ENCODE assay signal across 13 cellular contexts in the genomic region with DNA sequence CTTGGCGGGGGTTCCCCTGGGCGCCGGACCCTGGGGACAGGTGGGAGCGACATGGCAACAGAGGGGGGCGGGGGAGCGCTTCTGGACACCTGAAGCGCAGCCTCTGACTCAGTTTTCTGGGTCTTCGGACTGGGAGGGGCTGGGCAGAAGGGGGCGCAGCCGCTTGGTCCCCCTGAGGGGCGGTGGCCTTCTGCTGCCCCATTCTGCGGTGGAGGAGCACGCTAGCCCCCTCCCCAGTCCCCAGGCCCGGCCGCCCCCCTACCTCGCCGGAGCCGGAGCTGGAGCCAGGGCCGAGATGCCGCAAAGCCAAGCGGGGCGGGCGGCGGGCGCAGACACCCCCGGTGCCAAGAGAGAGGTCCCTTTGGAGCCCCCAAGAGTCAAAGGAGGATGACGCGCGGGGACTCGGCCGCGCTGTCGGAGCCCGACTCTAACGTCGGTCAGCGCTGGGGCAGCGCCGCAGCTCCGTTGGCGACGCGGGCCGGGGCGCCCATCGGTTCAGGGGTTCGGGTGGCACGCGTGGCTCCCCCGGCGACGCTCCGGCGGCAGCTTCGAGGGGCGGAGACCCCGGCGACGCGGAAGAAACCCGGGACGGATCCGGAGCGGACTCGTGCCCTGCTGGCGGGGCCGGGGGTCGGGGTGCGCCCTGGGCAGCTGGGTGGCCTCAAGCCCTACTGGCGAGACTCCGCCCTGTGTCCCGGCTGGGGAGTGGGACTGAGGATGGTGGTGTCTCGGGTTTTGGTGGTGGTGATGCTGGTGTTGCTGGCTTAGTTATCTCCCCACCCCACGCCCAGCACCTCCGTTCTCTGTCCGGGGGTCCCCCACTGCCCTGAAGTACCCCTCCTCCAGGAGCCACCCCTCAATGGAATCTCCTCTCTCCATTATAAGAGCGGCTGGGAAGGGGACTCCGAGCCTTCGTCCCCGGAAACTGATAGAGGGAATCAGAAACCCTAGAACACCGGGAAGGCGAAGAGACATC. TPM values are rescaled to one million over a fixed set of nuclear protein-coding genes. Genes with fewer than 3 reads are reported as not detected.
DNase-seq lines count a peak whose midpoint lies in the region; ATAC-seq, FAIRE-seq and TF ChIP-seq lines count a peak whose summit lies in the region.
"Had no signal": no experiment of that assay in that cellular context is flagged by ENCODE, and none has a peak within 500 bp of the region (broad histone marks: within the 10 kb centered on the region; RNA-seq: fewer than 3 reads in every experiment).

Gene NAT16, minus strand, starts transcription at position 514 of the 976 bp plus-strand sequence. CDS start 5,486 bp downstream, outside the sequence.

- H2AFZ ChIP-seq in endothelial cell of umbilical vein (ENCODE audit: low read depth, low read length) (no peak within 1 kb of the TSS), neuronal stem cell (ENCODE audit: low read length) (peak within 1 kb of the TSS; percentile 97)

- CTCF ChIA-PET in endothelial cell of umbilical vein (lab: Charles Lee): interaction anchor here (1.0 kb wide), 2 partner anchors 13 to 36 kb away, joined by 4 to 5 read pairs; no protein-coding TSS in a partner anchor

- H3K4me1 ChIP-seq in endothelial cell of umbilical vein (ENCODE audit: control insufficient read depth, extremely low read depth, insufficient read depth, low read length) (no peaks in the 10 kb centered on the region), neuronal stem cell (ENCODE audit: control insufficient read depth in 2 of 2, insufficient read depth in 1 of 2, low read depth in 1 of 2, low read length in 2 of 2) (peaks cover 0 to 4% of the 10 kb centered on the region in 2 donors)

- H2AK5ac ChIP-seq in neuronal stem cell (ENCODE audit: low read depth, low read length): peak within 1 kb of the TSS; percentile 81

- peak within 1 kb of the TSS; percentile 81 for H2BK120ac ChIP-seq in neuronal stem cell (ENCODE audit: low read depth, low read length)

- no peak for TF ChIP-seq CTCF in endothelial cell of umbilical vein (IDR thresholded peaks at IDR 0.05; ENCODE audit: extremely low read depth in 1 of 2, insufficient read depth in 1 of 2, low read depth in 1 of 2, low read length in 2 of 2)

- H3K9me1 ChIP-seq in endothelial cell of umbilical vein (replicated peaks; ENCODE audit: control insufficient read depth, extremely low read depth, insufficient read depth, low read length): no peaks in the 10 kb centered on the region

- H3K4me3 ChIP-seq in endothelial cell of umbilical vein (replicated peaks in 1 of 3; ENCODE audit: insufficient read depth in 1 of 3, low read depth in 1 of 3, low read length in 3 of 3) (no peak within 1 kb of the TSS), neuronal stem cell (ENCODE audit: low read length in 2 of 2) (peak within 1 kb of the TSS; percentile 53 to 78)

- no peak within 1 kb of the TSS for H4K91ac ChIP-seq in neuronal stem cell (ENCODE audit: low read depth, low read length, poor library complexity)

- WGBS in neuronal stem cell (ENCODE audit: extremely low coverage in 2 of 2, insufficient read length in 2 of 2, insufficient replicate concordance in 1 of 2), 2 donors: no CpG with 5 or more reads among the region's 82 CpGs

- no peak for TF ChIP-seq POLR2A in endothelial cell of umbilical vein (IDR thresholded peaks at IDR 0.05; ENCODE audit: low read depth, low read length)

- no peak for ATAC-seq in GM18502 (IDR thresholded peaks at IDR 0.05; ENCODE audit: poor library complexity, unreplicated experiment)
- ATAC-seq: activated CD8-positive, alpha-beta memory T cell treated with anti-CD3 and anti-CD28 coated beads, Interleukin-2, amount 10 ng/mL, durations not matched to agents 7 days and 5 days had no signal

- peak within 1 kb of the TSS; percentile 37 for H3K4ac ChIP-seq in neuronal stem cell (ENCODE audit: low read length)

- H3K27ac ChIP-seq in endothelial cell of umbilical vein (ENCODE audit: insufficient read depth, low read depth, low read length) (no peak within 1 kb of the TSS), neuronal stem cell (replicated peaks; ENCODE audit: low read length) (no peak within 1 kb of the TSS)
- H3K27ac ChIP-seq: neutrophil had no signal

- peak within 1 kb of the TSS; percentile 81 for H2BK12ac ChIP-seq in neuronal stem cell (ENCODE audit: low read length)

- H3K27me3 ChIP-seq in endothelial cell of umbilical vein (ENCODE audit: control insufficient read depth in 2 of 2, insufficient read depth in 2 of 2, low read length in 2 of 2) (peaks cover 39 to 50% of the 10 kb centered on the region in 2 experiments), neuronal stem cell (ENCODE audit: control insufficient read depth in 3 of 3, insufficient read depth in 3 of 3, low read depth in 1 of 3, low read length in 3 of 3) (peaks cover 9 to 42% (median 40%) of the 10 kb centered on the region in 3 experiments)

- H3K4me2 ChIP-seq in endothelial cell of umbilical vein (ENCODE audit: insufficient read depth, low read length) (no peak within 1 kb of the TSS), neuronal stem cell (ENCODE audit: insufficient read depth, low read length, poor library complexity, severe bottlenecking) (peak within 1 kb of the TSS; percentile 94)

- no peaks in the 10 kb centered on the region for H4K20me1 ChIP-seq in endothelial cell of umbilical vein (replicated peaks; ENCODE audit: control insufficient read depth, extremely low read depth, insufficient read depth, low read length)

- peak within 1 kb of the TSS; percentile 47 for H3K14ac ChIP-seq in neuronal stem cell (ENCODE audit: low read length)

- no peaks in the 10 kb centered on the region for H3K9me3 ChIP-seq in endothelial cell of umbilical vein (replicated peaks; ENCODE audit: control insufficient read depth, insufficient read depth, low read length)
- H3K9me3 ChIP-seq in neuronal stem cell (replicated peaks in 1 of 2; ENCODE audit: control insufficient read depth in 2 of 2, insufficient read depth in 1 of 2, low read depth in 1 of 2, low read length in 2 of 2): peaks cover 0 to 6% of the 10 kb centered on the region in 2 donors
- H3K9me3 ChIP-seq: neutrophil had no signal

- intact Hi-C loops in endothelial cell of umbilical vein (cut with micrococcal nuclease): loop anchor here (10.0 kb wide), 1 partner anchor 555 kb away; no protein-coding TSS in a partner anchor

- peak within 1 kb of the TSS; percentile 96 for H3K23ac ChIP-seq in neuronal stem cell (ENCODE audit: low read depth, low read length, poor library complexity)

- peak within 1 kb of the TSS; percentile 93 for H3K18ac ChIP-seq in neuronal stem cell (ENCODE audit: low read length)

- peaks cover 0 to 1% (median 0%) of the 10 kb centered on the region in 3 donors for H3K9me3 Mint-ChIP-seq in IgD-negative memory B cell

- DNase-seq in DMS79 (lab: John Stamatoyannopoulos, UW) (peak; percentile 24), endothelial cell of umbilical vein (ENCODE audit: low read depth, low spot score) (no peak), neuronal stem cell (ENCODE audit: low spot score) (no peak), NCI-H2107 (lab: John Stamatoyannopoulos, UW) (no peak), UCSD-AML1 (lab: John Stamatoyannopoulos, UW; ENCODE audit: unreplicated experiment) (no peak)
- DNase-seq: activated CD8-positive, alpha-beta memory T cell treated with anti-CD3 and anti-CD28 coated beads, Interleukin-2, amount 10 ng/mL, durations not matched to agents 7 days and 5 days; aorta; stimulated activated CD4-positive, alpha-beta T cell treated with anti-CD3 and anti-CD28 coated beads, Interleukin-15, amount 100 ng/mL, for 24 hours had no signal

- no peak within 1 kb of the TSS for H4K8ac ChIP-seq in neuronal stem cell (ENCODE audit: low read depth, low read length)

- no peaks in the 10 kb centered on the region for H3K79me2 ChIP-seq in endothelial cell of umbilical vein (ENCODE audit: control insufficient read depth, insufficient read depth, low read length)

- H3K36me3 Mint-ChIP-seq in IgD-negative memory B cell: peaks cover 3% of the 10 kb centered on the region
- H3K36me3 Mint-ChIP-seq: activated CD8-positive, alpha-beta memory T cell treated with anti-CD3 and anti-CD28 coated beads, Interleukin-2, amount 10 ng/mL, durations not matched to agents 7 days and 5 days had no signal

- POLR2A ChIA-PET in endothelial cell of umbilical vein (lab: Charles Lee): no interaction called here

- H3K9ac ChIP-seq in endothelial cell of umbilical vein (replicated peaks; ENCODE audit: extremely low read depth, insufficient read depth, low read length): no peak within 1 kb of the TSS
- H3K9ac ChIP-seq in neuronal stem cell (ENCODE audit: low read depth, low read length, poor library complexity): peak within 1 kb of the TSS; percentile 78

- peak within 1 kb of the TSS; percentile 96 for H2BK15ac ChIP-seq in neuronal stem cell (ENCODE audit: low read length)

- H3K36me3 ChIP-seq in endothelial cell of umbilical vein (ENCODE audit: control insufficient read depth in 2 of 2, extremely low read depth in 1 of 2, insufficient read depth in 2 of 2, low read length in 2 of 2) (no peaks in the 10 kb centered on the region), neuronal stem cell (replicated peaks in 1 of 2; ENCODE audit: control insufficient read depth in 2 of 2, insufficient read depth in 2 of 2, low read length in 2 of 2) (no peaks in the 10 kb centered on the region)
- H3K36me3 ChIP-seq: neutrophil had no signal

- peaks cover 53% of the 10 kb centered on the region for H3K27me3 Mint-ChIP-seq in IgD-negative memory B cell

- H3K27ac Mint-ChIP-seq in IgD-negative memory B cell: peak within 1 kb of the TSS in 1 of 3 donors; percentile 75
- H3K27ac Mint-ChIP-seq: activated CD8-positive, alpha-beta memory T cell treated with anti-CD3 and anti-CD28 coated beads, Interleukin-2, amount 10 ng/mL, durations not matched to agents 7 days and 5 days had no signal

- H3K4me1 Mint-ChIP-seq in IgD-negative memory B cell: peaks cover 0 to 6% (median 4%) of the 10 kb centered on the region in 3 donors

- dilution Hi-C loops in endothelial cell of umbilical vein (cut with MboI; ENCODE audit: extremely low pct_ligation_motif_present, low sequenced_read_pairs): no loop called here

- peak within 1 kb of the TSS in 3 of 4 donors; percentile 4 to 78 (median 66) for H3K4me3 Mint-ChIP-seq in IgD-negative memory B cell
- H3K4me3 Mint-ChIP-seq: activated CD8-positive, alpha-beta memory T cell treated with anti-CD3 and anti-CD28 coated beads, Interleukin-2, amount 10 ng/mL, durations not matched to agents 7 days and 5 days had no signal

- H3K79me1 ChIP-seq in neuronal stem cell (ENCODE audit: low read depth, low read length): no peaks in the 10 kb centered on the region

- peak within 1 kb of the TSS; percentile 4 for H2BK5ac ChIP-seq in neuronal stem cell (ENCODE audit: low read length)

- BruUV-seq in endothelial cell of umbilical vein (replicated peaks; lab: Mats Ljungman, UMichigan): no TSS peak

- no peak for FAIRE-seq in endothelial cell of umbilical vein (lab: Jason Lieb, UNC)

RNA-seq across cellular contexts. Expression of gene NAT16, which starts in this region (rescaled TPM):
- polyA plus RNA-seq in IgD-negative memory B cell: not detected
- total RNA-seq in endothelial cell of umbilical vein: not detected in 2 replicates
- polyA plus RNA-seq in endothelial cell of umbilical vein: not detected in 2 replicates
- polyA plus RNA-seq in endothelial cell of umbilical vein (2011; cell fraction: cytosol; rRNA removed): not detected in 2 replicates
- polyA plus RNA-seq in endothelial cell of umbilical vein (2011; cell fraction: nucleus; rRNA removed): not detected in 2 replicates
- not detected in 2 replicates for polyA plus RNA-seq in endothelial cell of umbilical vein (2012)
- not detected in 2 replicates for polyA minus RNA-seq in endothelial cell of umbilical vein
- not detected for polyA minus RNA-seq in endothelial cell of umbilical vein (2011; cell fraction: cytosol; rRNA and poly(A)+ RNA removed)
- not detected in 2 replicates for polyA minus RNA-seq in endothelial cell of umbilical vein (2011; cell fraction: nucleus; rRNA and poly(A)+ RNA removed)
- 1.4 TPM for polyA plus RNA-seq in neuronal stem cell (2013, experiment 1 of 2)
- 1.6 TPM for polyA plus RNA-seq in neuronal stem cell (2013, experiment 2 of 2)
- total RNA-seq: activated CD8-positive, alpha-beta memory T cell treated with anti-CD3 and anti-CD28 coated beads, Interleukin-2, amount 10 ng/mL, durations not matched to agents 7 days and 5 days; aorta; Daoy; T-helper 2 cell treated with Interferon-gamma antibody and Interleukin-4, amounts not matched to agents 100 ng/mL and 5 ng/mL, for 36 hours had no signal
- polyA plus RNA-seq: aorta had no signal

Comparison
In these comparisons a context has a peak if more than half of its experiments do, and no peak if none do; other contexts are left out.
1. H3K4me3 ChIP-seq: peak in neuronal stem cell (2 of 2); none in endothelial cell of umbilical vein (0 of 3).